ENCODE assay signal across 37 cellular contexts in genomic region chr15:98536976-98537375, GRCh38.
A peak's percentile ranks its signal among the peaks of the same experiment; 100 is the strongest.
DNase-seq lines count a peak whose midpoint lies in the region; ATAC-seq, FAIRE-seq and TF ChIP-seq lines count a peak whose summit lies in the region.
"Had no signal": no experiment of that assay in that cellular context is flagged by ENCODE, and none has a peak within 500 bp of the region (broad histone marks: within the 10 kb centered on the region; RNA-seq: fewer than 3 reads in every experiment).

No MANE protein-coding gene starts in this region.

- CTCF ChIA-PET in HepG2 (lab: Yijun Ruan, JAX; ENCODE audit: low intra/inter-chr PET ratio, low total read pairs), result no interaction called here
- CTCF ChIA-PET in HEK293 (lab: Yijun Ruan, JAX), result interaction anchor here (1.0 kb wide), 1 partner anchor 23 kb away, joined by 3 read pairs; no protein-coding TSS in a partner anchor

- TF ChIP-seq CTCF in HepG2 (CRISPR knock-in tag; IDR thresholded peaks at IDR 0.05) (no peak), right lobe of liver (IDR thresholded peaks at IDR 0.05) (no peak), HEK293 (tag by site-specific recombination; IDR thresholded peaks at IDR 0.05) (no peak)

- H3K4me3 ChIP-seq in HepG2 (replicated peaks in 1 of 3; ENCODE audit: insufficient read depth in 1 of 3, low read depth in 2 of 3, low read length in 3 of 3) (no peak overlapping the region), right lobe of liver (no peak overlapping the region), HEK293 (ENCODE audit: low read depth, low read length) (no peak overlapping the region)
- H3K4me3 ChIP-seq: A549; BLaER1; BLaER1 treated with 17β-estradiol and CSF1 and Interleukin-3, amounts not matched to agents 10 nM and 100 nM had no signal

- H3K27me3 ChIP-seq in HepG2 (ENCODE audit: control insufficient read depth in 1 of 2, insufficient read depth in 2 of 2, low read length in 2 of 2) (peaks cover 0 to 38% of the 10 kb centered on the region in 2 experiments; a peak in 4 of 5 replicates), right lobe of liver (no peaks in the 10 kb centered on the region)
- H3K27me3 ChIP-seq: BLaER1; BLaER1 treated with 17β-estradiol and CSF1 and Interleukin-3, amounts not matched to agents 10 nM and 100 nM had no signal

- in situ Hi-C loops in HepG2 (cut with HindIII; ENCODE audit: extremely low pct_ligation_motif_present, low pct_unique_long_range_greater_than_20kb), result no loop called here

- POLR2A ChIA-PET in HepG2 (lab: Yijun Ruan, JAX) (no interaction called here), HEK293 (lab: Yijun Ruan, JAX) (no interaction called here)

- peak overlapping the region; percentile 63 for H3K27ac Mint-ChIP-seq in stimulated activated naive CD8-positive, alpha-beta T cell treated with anti-CD3 and anti-CD28 coated beads, Interleukin-15, Interleukin-2, amounts not matched to agents 100 ng/mL and 50 ng/mL, for 24 hours
- H3K27ac Mint-ChIP-seq: B cell; CD14-positive monocyte; CD4-positive, alpha-beta memory T cell; CD4-positive, alpha-beta T cell; CD4-positive, CD25-positive, alpha-beta regulatory T cell; CD8-positive, alpha-beta memory T cell; CD8-positive, alpha-beta T cell had no signal

- H4K20me1 ChIP-seq in HepG2 (ENCODE audit: insufficient read depth, low read length), result no peaks in the 10 kb centered on the region
- H4K20me1 ChIP-seq: BLaER1; BLaER1 treated with 17β-estradiol and CSF1 and Interleukin-3, amounts not matched to agents 10 nM and 100 nM had no signal

- BruUV-seq in HepG2 (replicated peaks; lab: Mats Ljungman, UMichigan), result no TSS peak

- H3K4me1 ChIP-seq in HepG2 (ENCODE audit: insufficient read depth, low read length), result no peaks in the 10 kb centered on the region
- H3K4me1 ChIP-seq in right lobe of liver, result no peaks in the 10 kb centered on the region
- H3K4me1 ChIP-seq in HEK293 (ENCODE audit: control insufficient read depth, insufficient read depth, low read length), result no peaks in the 10 kb centered on the region
- H3K4me1 ChIP-seq: A549; BE2C; BLaER1; BLaER1 treated with 17β-estradiol and CSF1 and Interleukin-3, amounts not matched to agents 10 nM and 100 nM; Caco-2 had no signal

- TF ChIP-seq EP300 in HepG2 (IDR thresholded peaks at IDR 0.05; ENCODE audit: low read depth in 2 of 2, low read length in 2 of 2) (no peak), HepG2 (CRISPR knock-in tag; IDR thresholded peaks at IDR 0.05; ENCODE audit: borderline replicate concordance) (no peak)

- no peak overlapping the region for H2AFZ ChIP-seq in HepG2 (ENCODE audit: low read length)

- no peak overlapping the region for H3K4me3 Mint-ChIP-seq in stimulated activated naive CD8-positive, alpha-beta T cell treated with anti-CD3 and anti-CD28 coated beads, Interleukin-15, Interleukin-2, amounts not matched to agents 100 ng/mL and 50 ng/mL, for 24 hours
- H3K4me3 Mint-ChIP-seq: B cell; CD14-positive monocyte; CD4-positive, alpha-beta memory T cell; CD4-positive, alpha-beta T cell; CD4-positive, CD25-positive, alpha-beta regulatory T cell; CD8-positive, alpha-beta memory T cell; CD8-positive, alpha-beta T cell had no signal

- H3K36me3 Mint-ChIP-seq in stimulated activated naive CD8-positive, alpha-beta T cell treated with anti-CD3 and anti-CD28 coated beads, Interleukin-15, Interleukin-2, amounts not matched to agents 100 ng/mL and 50 ng/mL, for 24 hours (ENCODE audit: low read depth), result no peaks in the 10 kb centered on the region
- H3K36me3 Mint-ChIP-seq: CD14-positive monocyte; CD4-positive, alpha-beta memory T cell; CD4-positive, CD25-positive, alpha-beta regulatory T cell; CD8-positive, alpha-beta memory T cell; CD8-positive, alpha-beta T cell had no signal

- ATAC-seq in HepG2 (no peak), right lobe of liver (no peak), GM18517 (IDR thresholded peaks at IDR 0.05; ENCODE audit: unreplicated experiment) (no peak)
- no peak for ATAC-seq in stimulated activated naive CD8-positive, alpha-beta T cell treated with anti-CD3 and anti-CD28 coated beads, Interleukin-15, Interleukin-2, amounts not matched to agents 100 U/mL and 50 U/mL, for 24 hours
- ATAC-seq: A549; CD8-positive, alpha-beta T cell had no signal

- H3K36me3 ChIP-seq in HepG2 (replicated peaks in 1 of 2; ENCODE audit: control insufficient read depth in 1 of 2, insufficient read depth in 2 of 2, low read length in 2 of 2) (no peaks in the 10 kb centered on the region), right lobe of liver (no peaks in the 10 kb centered on the region), HEK293 (ENCODE audit: control insufficient read depth in 2 of 2, insufficient read depth in 1 of 2, low read length in 2 of 2) (no peaks in the 10 kb centered on the region)
- H3K36me3 ChIP-seq: BE2C; BLaER1; BLaER1 treated with 17β-estradiol and CSF1 and Interleukin-3, amounts not matched to agents 10 nM and 100 nM had no signal

- no peak for FAIRE-seq in HepG2 (lab: Jason Lieb, UNC)
- FAIRE-seq: A204.1, A549, D721Med had no signal

- peaks cover 28% of the 10 kb centered on the region for H3K27me3 Mint-ChIP-seq in stimulated activated naive CD8-positive, alpha-beta T cell treated with anti-CD3 and anti-CD28 coated beads, Interleukin-15, Interleukin-2, amounts not matched to agents 100 ng/mL and 50 ng/mL, for 24 hours

- H3K4me1 Mint-ChIP-seq in stimulated activated naive CD8-positive, alpha-beta T cell treated with anti-CD3 and anti-CD28 coated beads, Interleukin-15, Interleukin-2, amounts not matched to agents 100 ng/mL and 50 ng/mL, for 24 hours (ENCODE audit: low read depth), result no peaks in the 10 kb centered on the region
- H3K4me1 Mint-ChIP-seq: B cell; CD14-positive monocyte; CD4-positive, alpha-beta memory T cell; CD4-positive, CD25-positive, alpha-beta regulatory T cell; CD8-positive, alpha-beta memory T cell had no signal

- H3K4me2 ChIP-seq in HepG2 (ENCODE audit: low read depth, low read length), result no peak overlapping the region
- H3K4me2 ChIP-seq: A549; BLaER1; BLaER1 treated with 17β-estradiol and CSF1 and Interleukin-3, amounts not matched to agents 10 nM and 100 nM had no signal

- no peak for TF ChIP-seq POLR2A in HepG2 (IDR thresholded peaks at IDR 0.05; ENCODE audit: insufficient read depth in 1 of 2, low read depth in 2 of 2, low read length in 2 of 2)
- no peak for TF ChIP-seq POLR2A in right lobe of liver (IDR thresholded peaks at IDR 0.05)

- H3K27ac ChIP-seq in HepG2 (ENCODE audit: extremely low read length, insufficient read depth, low read length), result no peak overlapping the region
- H3K27ac ChIP-seq in right lobe of liver, result no peak overlapping the region
- H3K27ac ChIP-seq in HEK293 (ENCODE audit: extremely low read depth, low read depth, low read length), result no peak overlapping the region
- H3K27ac ChIP-seq: 22Rv1; A549; BLaER1; BLaER1 treated with 17β-estradiol and CSF1 and Interleukin-3, amounts not matched to agents 10 nM and 100 nM; C4-2B had no signal

- TF ChIP-seq RAD21 in HepG2 (CRISPR knock-in tag; IDR thresholded peaks at IDR 0.05), result no peak

- H3K9ac ChIP-seq in HepG2 (ENCODE audit: insufficient read depth, low read depth, low read length), result no peak overlapping the region
- H3K9ac ChIP-seq: BLaER1; BLaER1 treated with 17β-estradiol and CSF1 and Interleukin-3, amounts not matched to agents 10 nM and 100 nM had no signal

- WGBS in HepG2 (ENCODE audit: low lambda C conversion rate), result 0% methylated on average over 2 of the region's 2 CpGs
- 56% methylated on average over 2 of the region's 2 CpGs for WGBS in right lobe of liver (ENCODE audit: insufficient coverage, low coverage, low lambda C conversion rate, missing lambda C conversion rate)

- H3K9me3 Mint-ChIP-seq in stimulated activated naive CD8-positive, alpha-beta T cell treated with anti-CD3 and anti-CD28 coated beads, Interleukin-15, Interleukin-2, amounts not matched to agents 100 ng/mL and 50 ng/mL, for 24 hours, result no peaks in the 10 kb centered on the region
- H3K9me3 Mint-ChIP-seq: CD14-positive monocyte; CD4-positive, alpha-beta memory T cell; CD4-positive, alpha-beta T cell; CD8-positive, alpha-beta T cell had no signal

- no peaks in the 10 kb centered on the region for H3K79me2 ChIP-seq in HepG2 (ENCODE audit: insufficient read depth, low read length)

- intact Hi-C loops in HepG2 (cut with micrococcal nuclease; ENCODE audit: unreplicated experiment), result no loop called here
- intact Hi-C loops in right lobe of liver (cut with DNase I), result no loop called here

- DNase-seq in HepG2 (ENCODE audit: low spot score), result no peak
- no peak for DNase-seq in right lobe of liver
- DNase-seq in stimulated activated naive CD8-positive, alpha-beta T cell treated with anti-CD3 and anti-CD28 coated beads, Interleukin-15, Interleukin-2, amounts not matched to agents 100 U/mL and 50 U/mL, for 24 hours, result no peak
- peak; percentile 33 for DNase-seq in mesenteric fat pad (ENCODE audit: low spot score)
- DNase-seq in mucosa of gallbladder (ENCODE audit: low spot score), result no peak
- DNase-seq: 8988T; ACHN; AML-193; BE2C; C1 segment of cervical spinal cord; Caco-2; Calu3; CD4-positive, alpha-beta memory T cell; CD4-positive, alpha-beta T cell; CD4-positive, CD25-positive, alpha-beta regulatory T cell; CD8-positive, alpha-beta memory T cell; CD8-positive, alpha-beta T cell; COR-L47; DMS 273 treated with DMSO at 0.1 percent for 48 hours; DMS153; DMS53; DMS79; DMS79 treated with DMSO at 0.1 percent for 48 hours; DND-41; EL had no signal

- no peaks in the 10 kb centered on the region for H3K9me3 ChIP-seq in HepG2 (ENCODE audit: low read length)
- no peaks in the 10 kb centered on the region for H3K9me3 ChIP-seq in right lobe of liver
- H3K9me3 ChIP-seq in HEK293 (ENCODE audit: control insufficient read depth, insufficient read depth, low read depth, low read length), result no peaks in the 10 kb centered on the region
- H3K9me3 ChIP-seq: BE2C; BLaER1; BLaER1 treated with 17β-estradiol and CSF1 and Interleukin-3, amounts not matched to agents 10 nM and 100 nM; Caco-2 had no signal

TF ChIP-seq in HepG2, 621 proteins besides CTCF, POLR2A, EP300 and RAD21:
- TF ChIP-seq PCBP1 (IDR thresholded peaks at IDR 0.05; ENCODE audit: borderline replicate concordance, low read depth, low read length) (peak; percentile 66; the same call in 1 of the 2 replicates), HNRNPK (IDR thresholded peaks at IDR 0.05; ENCODE audit: low read depth, low read length, poor library complexity, severe bottlenecking) (peak; percentile 95), ZNF724P (CRISPR knock-in tag; IDR thresholded peaks at IDR 0.05; ENCODE audit: borderline replicate concordance) (no peak), BORCS8-MEF2B (CRISPR knock-in tag; IDR thresholded peaks at IDR 0.05) (no peak)

TF ChIP-seq in HEK293, 187 proteins besides CTCF, POLR2A, EP300 and RAD21:
- TF ChIP-seq ZNF830 (tag by site-specific recombination; IDR thresholded peaks at IDR 0.05; ENCODE audit: low read depth) (no peak), PRDM1 (tag by site-specific recombination; IDR thresholded peaks at IDR 0.05) (peak; percentile 41; the same call in 1 of the 2 replicates), ZNF530 (tag by site-specific recombination; IDR thresholded peaks at IDR 0.05; ENCODE audit: low read depth) (0 out of 2 replicates have a peak, but pooled peaks have one; percentile 38), SETDB1 (IDR thresholded peaks at IDR 0.05; ENCODE audit: insufficient read length, low read length) (no peak)

Comparison
In these comparisons a context has a peak if more than half of its experiments do, and no peak if none do; other contexts are left out.
1. Of the 63 proteins assayed by ChIP-seq in both HepG2 and HEK293: peak only in HepG2: none; only in HEK293: ZNF530; in both: none; in neither: 62.